In the genomic region with DNA sequence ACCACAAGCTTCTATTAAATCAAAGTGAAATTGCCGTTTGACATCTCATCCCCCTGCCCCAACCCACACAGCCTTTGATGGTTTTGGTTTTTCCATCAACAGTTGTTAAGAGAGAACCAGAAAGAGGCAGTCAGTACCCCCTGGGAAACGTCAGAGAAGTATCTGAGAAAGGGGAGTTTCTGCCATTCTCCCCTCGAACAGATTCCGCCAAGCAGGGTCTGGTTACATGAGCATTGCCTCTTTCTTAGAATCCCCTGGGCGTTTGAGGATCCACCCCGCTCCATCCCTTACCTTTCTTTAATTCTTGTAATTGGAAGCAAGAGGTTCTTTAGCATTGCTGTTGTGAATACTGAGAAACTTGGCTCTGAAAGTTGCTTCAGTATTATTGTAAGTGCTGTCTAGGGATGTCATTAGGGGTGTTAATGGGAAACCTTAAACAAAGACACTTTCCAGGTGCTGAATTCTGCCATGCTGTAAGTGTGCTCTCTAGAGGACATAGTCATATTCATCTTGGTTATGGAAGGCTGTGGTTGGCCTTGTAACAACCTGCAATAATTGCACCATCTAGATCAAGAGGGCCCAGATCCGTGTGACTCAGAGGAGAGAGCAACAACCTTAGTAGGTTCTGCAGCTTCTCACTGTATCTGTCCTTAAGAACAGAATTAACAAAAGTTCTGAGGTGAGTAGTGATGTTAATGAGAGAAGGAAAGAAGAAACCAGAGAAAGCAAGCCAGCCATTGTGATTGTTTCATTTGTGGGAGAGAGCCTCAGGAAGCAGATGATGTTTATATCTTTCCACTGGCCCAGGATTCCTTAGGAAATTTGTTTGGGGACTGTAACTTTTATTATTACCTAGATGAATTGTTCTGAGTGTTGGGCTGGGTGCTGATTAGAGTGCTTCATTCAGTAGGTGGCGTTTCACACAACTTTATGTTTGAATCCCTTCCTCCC, we compare ENCODE assay signal across 8 cellular contexts. TPM values are rescaled to one million over a fixed set of nuclear protein-coding genes. Genes with fewer than 3 reads are reported as not detected.
DNase-seq lines count a peak whose midpoint lies in the region; ATAC-seq and TF ChIP-seq lines count a peak whose summit lies in the region.

No MANE protein-coding gene starts in this region.

- no peak; the same call in 1 of the 2 replicates for TF ChIP-seq CTCF in OCI-LY1 (IDR thresholded peaks at IDR 0.05; ENCODE audit: low read length)

- H3K27ac ChIP-seq in OCI-LY1 (ENCODE audit: low read depth, low read length, poor library complexity, severe bottlenecking): peak overlapping the region; percentile 8
- peak overlapping the region; percentile 69 for H3K27ac ChIP-seq in mesodermal cell (ENCODE audit: low read depth, low read length, severe bottlenecking)

- H2AFZ ChIP-seq in OCI-LY1 (ENCODE audit: low read length): no peak overlapping the region

- no peak overlapping the region for H3K9ac ChIP-seq in OCI-LY1 (ENCODE audit: low read length)

- H3K9me2 ChIP-seq in OCI-LY1 (ENCODE audit: low read depth, low read length): no peaks in the 10 kb centered on the region

- ATAC-seq in HG02678 (IDR thresholded peaks at IDR 0.05; ENCODE audit: unreplicated experiment): no peak

- 0 out of 2 replicates have a peak overlapping the region, but pooled peaks have one; percentile 8 for H3K4me2 ChIP-seq in OCI-LY1 (ENCODE audit: low read length)

- H3K4me3 ChIP-seq in OCI-LY1 (ENCODE audit: low read depth, low read length, poor library complexity, severe bottlenecking): no peak overlapping the region
- no peak overlapping the region for H3K4me3 ChIP-seq in mesodermal cell (ENCODE audit: extremely low read depth, insufficient read depth, low read length, poor library complexity, severe bottlenecking)

- 0 out of 2 replicates have a peak, but pooled peaks cover 3% of the 10 kb centered on the region for H4K20me1 ChIP-seq in OCI-LY1 (ENCODE audit: insufficient read depth, low read length)

- no peaks in the 10 kb centered on the region for H3K27me3 ChIP-seq in OCI-LY1 (ENCODE audit: insufficient read depth, low read length)

- peak; percentile 75 for DNase-seq in activated effector memory CD4-positive, alpha-beta T cell treated with anti-CD3 and anti-CD28 coated beads, Interleukin-2, amount 50 U/mL, for 16 hours
- DNase-seq in activated effector memory CD4-positive, alpha-beta T cell treated with Interleukin-2 at 50 U/mL for 16 hours: no peak
- DNase-seq in amniotic epithelial cell (ENCODE audit: low read depth) (peak; percentile 93), iPS-NIHi11 (ENCODE audit: low spot score) (no peak), NCI-H2196 (lab: John Stamatoyannopoulos, UW; ENCODE audit: unreplicated experiment) (no peak)

- H3K9me3 ChIP-seq in OCI-LY1 (ENCODE audit: low read length): no peaks in the 10 kb centered on the region
- no peaks in the 10 kb centered on the region for H3K9me3 ChIP-seq in mesodermal cell (ENCODE audit: control insufficient read depth, low read length)

- H3K4me1 ChIP-seq in OCI-LY1 (ENCODE audit: insufficient read depth, low read length, severe bottlenecking) (peaks cover 56% of the 10 kb centered on the region), mesodermal cell (ENCODE audit: control insufficient read depth, insufficient read depth, low read length, poor library complexity, severe bottlenecking) (peaks cover 37% of the 10 kb centered on the region)

- H3F3A ChIP-seq in OCI-LY1 (ENCODE audit: insufficient read depth, low read length): no peaks in the 10 kb centered on the region

- WGBS in mesodermal cell (ENCODE audit: insufficient coverage in 2 of 2), 2 experiments: 73 to 87% methylated on average over 4 to 5 of the region's 8 CpGs

- H3K36me3 ChIP-seq in OCI-LY1 (ENCODE audit: insufficient read depth, low read length): peaks cover 39% of the 10 kb centered on the region
- peaks cover 74% of the 10 kb centered on the region for H3K36me3 ChIP-seq in mesodermal cell (ENCODE audit: control insufficient read depth, insufficient read depth, low read length)

- H3K79me2 ChIP-seq in OCI-LY1 (ENCODE audit: insufficient read depth, low read length): peaks cover 77% of the 10 kb centered on the region

RNA-seq across cellular contexts. Expression of a gene that starts 8.9 kb away (rescaled TPM):
- 440 TPM for polyA plus RNA-seq in mesodermal cell (2013, experiment 1 of 2)
- polyA plus RNA-seq in mesodermal cell (2013, experiment 2 of 2): 427 TPM

RNA-seq across cellular contexts. Expression of a gene that starts 43.1 kb away (rescaled TPM):
- 45.1 TPM for polyA plus RNA-seq in mesodermal cell (2013, experiment 1 of 2)
- polyA plus RNA-seq in mesodermal cell (2013, experiment 2 of 2): 35.3 TPM

Comparison
In these comparisons a context has a peak if more than half of its experiments do, and no peak if none do; other contexts are left out.
1. DNase-seq: peak in activated effector memory CD4-positive, alpha-beta T cell treated with anti-CD3 and anti-CD28 coated beads, Interleukin-2, amount 50 U/mL, for 16 hours (single experiment) and amniotic epithelial cell (single experiment); none in activated effector memory CD4-positive, alpha-beta T cell treated with Interleukin-2 at 50 U/mL for 16 hours (single experiment), iPS-NIHi11 (single experiment) and NCI-H2196 (single experiment).